In genomic region chr9:20551236-20551635, GRCh38 we compare ENCODE assay signal across 2 cellular contexts.
TF ChIP-seq lines count a peak whose summit lies in the region.

No MANE protein-coding gene starts in this region.

TF ChIP-seq in IMR-90, 13 proteins besides CTCF, POLR2A, EP300 and RAD21:
- no peak for TF ChIP-seq FOS (IDR thresholded peaks at IDR 0.05; ENCODE audit: low read depth, low read length)
- TF ChIP-seq MAFK (IDR thresholded peaks at IDR 0.05; ENCODE audit: low read depth, low read length) = no peak
- no peak for TF ChIP-seq BHLHE40 (IDR thresholded peaks at IDR 0.05; ENCODE audit: low read depth, low read length)
- TF ChIP-seq USF2 (IDR thresholded peaks at IDR 0.05; ENCODE audit: low read depth, low read length) = no peak
- TF ChIP-seq SMC3 (IDR thresholded peaks at IDR 0.05; ENCODE audit: low read depth, low read length) = no peak

TF ChIP-seq in H1, 55 proteins besides CTCF, POLR2A, EP300 and RAD21:
- TF ChIP-seq ZNF274 (IDR thresholded peaks at IDR 0.05; ENCODE audit: borderline replicate concordance, extremely low read depth, low read length) (no peak), CBX5 (IDR thresholded peaks at IDR 0.05; ENCODE audit: low read depth, low read length) (no peak), GTF2F1 (IDR thresholded peaks at IDR 0.05; ENCODE audit: borderline replicate concordance, low read depth, low read length) (no peak), SIN3A (conservative IDR thresholded peaks at IDR 0.05 in 1 of 2, IDR thresholded peaks at IDR 0.05 in 1 of 2; ENCODE audit: low read depth in 1 of 2, low read length in 2 of 2) (no peak), MAX (IDR thresholded peaks at IDR 0.05) (no peak), KDM5A (IDR thresholded peaks at IDR 0.05; ENCODE audit: low read length) (no peak)
